In the genomic region with DNA sequence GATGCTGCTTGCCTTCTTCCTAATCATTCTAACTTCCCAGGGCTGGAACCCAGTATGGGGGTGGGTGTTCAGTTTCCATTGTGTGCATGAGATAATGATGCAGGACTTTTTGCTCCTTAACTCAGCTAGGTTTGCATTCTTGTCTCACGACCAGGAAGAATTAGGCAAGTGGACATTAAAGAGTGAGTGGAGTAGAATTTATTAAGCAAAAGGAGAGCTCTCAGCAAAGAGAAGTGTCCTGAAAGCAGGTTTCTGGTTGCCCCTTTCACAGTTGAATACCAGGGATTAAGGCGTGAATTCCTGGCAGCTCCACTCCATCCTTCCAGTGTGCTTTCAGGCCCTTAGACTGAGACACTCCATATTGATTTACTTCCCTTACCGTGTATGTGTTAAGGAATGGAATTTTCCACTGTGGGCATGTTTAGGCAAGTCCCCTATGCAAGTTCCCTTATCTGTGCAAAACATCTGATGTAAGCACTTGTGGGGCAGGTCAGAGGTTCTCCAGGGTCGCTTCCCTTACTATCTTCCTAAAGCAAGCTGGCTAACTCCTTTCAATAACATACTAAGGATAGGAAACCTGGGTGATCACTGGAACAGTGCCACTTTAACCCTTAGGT, we compare ENCODE assay signal across 25 cellular contexts.
A peak's percentile ranks its signal among the peaks of the same experiment; 100 is the strongest.
DNase-seq lines count a peak whose midpoint lies in the region; ATAC-seq and TF ChIP-seq lines count a peak whose summit lies in the region.
"Had no signal": no experiment of that assay in that cellular context is flagged by ENCODE, and none has a peak within 500 bp of the region (broad histone marks: within the 10 kb centered on the region; RNA-seq: fewer than 3 reads in every experiment).

No MANE protein-coding gene starts in this region.

- no peaks in the 10 kb centered on the region for H4K20me1 ChIP-seq in mammary epithelial cell (ENCODE audit: insufficient read depth, low read length)

- H3K27ac Mint-ChIP-seq in activated CD8-positive, alpha-beta T cell treated with anti-CD3 and anti-CD28 coated beads for 36 hours: no peak overlapping the region
- H3K27ac Mint-ChIP-seq: CD14-positive monocyte; effector memory CD8-positive, alpha-beta T cell; HFFc6; natural killer cell treated with Interleukin-12 subunit alpha and Interleukin-12 subunit beta and Interleukin-15 and Interleukin-18, amount 100 ng/mL, for 72 hours; WTC11 had no signal

- no TSS peak for BruUV-seq in mammary epithelial cell (replicated peaks; lab: Mats Ljungman, UMichigan)

- DNase-seq in SKM-1 (lab: John Stamatoyannopoulos, UW; ENCODE audit: unreplicated experiment): peak; percentile 10
- no peak for DNase-seq in SKM-1 treated with dmso at 0.1 percent for 144 hours (lab: John Stamatoyannopoulos, UW; ENCODE audit: unreplicated experiment)
- peak; percentile 53 for DNase-seq in mammary epithelial cell
- DNase-seq in islet precursor cell: peak; percentile 76
- DNase-seq in globus pallidus (ENCODE audit: low spot score): no peak
- no peak for DNase-seq in DMS114 treated with DMSO at 0.1 percent for 48 hours (lab: John Stamatoyannopoulos, UW; ENCODE audit: unreplicated experiment)
- no peak for DNase-seq in activated CD8-positive, alpha-beta T cell treated with anti-CD3 and anti-CD28 coated beads for 36 hours
- DNase-seq: activated CD4-positive, alpha-beta T cell treated with anti-CD3 and anti-CD28 coated beads, Interleukin-2, amount 50 U/mL, for 48 hours; activated naive CD4-positive, alpha-beta T cell treated with Interleukin-2 at 50 U/mL for 16 hours; activated T-cell treated with anti-CD3 and anti-CD28 coated beads, Interleukin-2, amount 50 U/mL, for 1 hour; aorta; cerebellar nuclear complex; DND-41; effector memory CD8-positive, alpha-beta T cell; HFFc6; Karpas-422; NCI-H1105 treated with DMSO at 0.1 percent for 48 hours; NCI-H2107; PC-3; SJCRH30; stimulated activated CD4-positive, alpha-beta T cell treated with anti-CD3 and anti-CD28 coated beads, Interleukin-4, amount 100 ng/mL, for 4 hours had no signal

- POLR2A ChIA-PET in activated CD8-positive, alpha-beta T cell treated with anti-CD3 and anti-CD28 coated beads for 36 hours (lab: Charles Lee): no interaction called here

- peaks cover 3% of the 10 kb centered on the region for H3K79me2 ChIP-seq in mammary epithelial cell (ENCODE audit: insufficient read depth, low read length)

- intact Hi-C loops in mammary epithelial cell (cut with micrococcal nuclease): no loop called here
- intact Hi-C loops in activated CD8-positive, alpha-beta T cell treated with anti-CD3 and anti-CD28 coated beads for 36 hours (cut with micrococcal nuclease): loop anchor here (10.0 kb wide), 1 partner anchor 632 kb away; no protein-coding TSS in a partner anchor

- no peaks in the 10 kb centered on the region for H3K36me3 Mint-ChIP-seq in activated CD8-positive, alpha-beta T cell treated with anti-CD3 and anti-CD28 coated beads for 36 hours (ENCODE audit: low read depth)
- H3K36me3 Mint-ChIP-seq: CD14-positive monocyte; natural killer cell treated with Interleukin-12 subunit alpha and Interleukin-12 subunit beta and Interleukin-15 and Interleukin-18, amount 100 ng/mL, for 72 hours had no signal

- dilution Hi-C loops in mammary epithelial cell (cut with HindIII; ENCODE audit: low sequenced_read_pairs): no loop called here

- H3K4me1 ChIP-seq in mammary epithelial cell (ENCODE audit: insufficient read depth, low read length): peaks cover 11% of the 10 kb centered on the region
- H3K4me1 ChIP-seq: SJCRH30 had no signal

- no peaks in the 10 kb centered on the region for H3K4me1 Mint-ChIP-seq in activated CD8-positive, alpha-beta T cell treated with anti-CD3 and anti-CD28 coated beads for 36 hours (ENCODE audit: low read depth)
- H3K4me1 Mint-ChIP-seq: CD14-positive monocyte had no signal

- peak overlapping the region; percentile 20 for H3K27ac ChIP-seq in mammary epithelial cell (ENCODE audit: insufficient read depth, low read depth, low read length)
- H3K27ac ChIP-seq: SJCRH30 had no signal

- peak overlapping the region; percentile 49 for H2AFZ ChIP-seq in mammary epithelial cell (ENCODE audit: low read depth, low read length)

- no peak for ATAC-seq in activated CD8-positive, alpha-beta T cell treated with anti-CD3 and anti-CD28 coated beads for 36 hours
- ATAC-seq in GM21529 (IDR thresholded peaks at IDR 0.05; ENCODE audit: unreplicated experiment): no peak
- ATAC-seq: effector memory CD8-positive, alpha-beta T cell; natural killer cell treated with Interleukin-12 subunit alpha and Interleukin-12 subunit beta and Interleukin-15 and Interleukin-18, amount 100 ng/mL, for 72 hours; PC-3; WTC11 had no signal

- no peaks in the 10 kb centered on the region for H3K9me3 ChIP-seq in mammary epithelial cell (replicated peaks; ENCODE audit: insufficient read depth, low read length)
- H3K9me3 ChIP-seq: SJCRH30 had no signal

- no peak overlapping the region for H3K4me3 Mint-ChIP-seq in activated CD8-positive, alpha-beta T cell treated with anti-CD3 and anti-CD28 coated beads for 36 hours
- H3K4me3 Mint-ChIP-seq: CD14-positive monocyte; effector memory CD8-positive, alpha-beta T cell; HFFc6; natural killer cell treated with Interleukin-12 subunit alpha and Interleukin-12 subunit beta and Interleukin-15 and Interleukin-18, amount 100 ng/mL, for 72 hours; WTC11 had no signal

- CTCF ChIA-PET in mammary epithelial cell (lab: Charles Lee; ENCODE audit: low non-redundant PET): no interaction called here
- CTCF ChIA-PET in activated CD8-positive, alpha-beta T cell treated with anti-CD3 and anti-CD28 coated beads for 36 hours (lab: Charles Lee): interaction anchor here (1.0 to 1.6 kb wide), 2 partner anchors 627 to 1237 kb away, joined by 4 read pairs; no protein-coding TSS in a partner anchor

- H3K27me3 ChIP-seq in mammary epithelial cell (ENCODE audit: insufficient read depth, low read length): no peaks in the 10 kb centered on the region
- H3K27me3 ChIP-seq: SJCRH30 had no signal

- WGBS in mammary epithelial cell (ENCODE audit: low coverage, missing lambda C conversion rate): 63% methylated on average over 4 of the region's 4 CpGs

- no peak for TF ChIP-seq CTCF in mammary epithelial cell (conservative IDR thresholded peaks at IDR 0.05 in 1 of 2, IDR thresholded peaks at IDR 0.05 in 1 of 2; ENCODE audit: extremely low read depth in 1 of 2, insufficient read depth in 1 of 2, low read depth in 1 of 2, low read length in 2 of 2)
- no peak for TF ChIP-seq CTCF in activated CD8-positive, alpha-beta T cell treated with anti-CD3 and anti-CD28 coated beads for 36 hours (IDR thresholded peaks at IDR 0.05)

- no peak overlapping the region for H3K4me3 ChIP-seq in mammary epithelial cell (replicated peaks in 1 of 3; ENCODE audit: insufficient read depth in 1 of 3, low read depth in 2 of 3, low read length in 3 of 3)
- H3K4me3 ChIP-seq: SJCRH30 had no signal

- peaks cover 2% of the 10 kb centered on the region for H3K27me3 Mint-ChIP-seq in activated CD8-positive, alpha-beta T cell treated with anti-CD3 and anti-CD28 coated beads for 36 hours
- H3K27me3 Mint-ChIP-seq: effector memory CD8-positive, alpha-beta T cell; natural killer cell treated with Interleukin-12 subunit alpha and Interleukin-12 subunit beta and Interleukin-15 and Interleukin-18, amount 100 ng/mL, for 72 hours had no signal

- H3K9me3 Mint-ChIP-seq in activated CD8-positive, alpha-beta T cell treated with anti-CD3 and anti-CD28 coated beads for 36 hours: no peaks in the 10 kb centered on the region
- H3K9me3 Mint-ChIP-seq: natural killer cell treated with Interleukin-12 subunit alpha and Interleukin-12 subunit beta and Interleukin-15 and Interleukin-18, amount 100 ng/mL, for 72 hours had no signal

- no peak overlapping the region for H3K9ac ChIP-seq in mammary epithelial cell (ENCODE audit: insufficient read depth, low read length)

- in situ Hi-C loops in mammary epithelial cell (cut with MboI; ENCODE audit: low sequenced_read_pairs in 2 of 2): loop anchor here (10.0 kb wide), 1 partner anchor 632 kb away; no protein-coding TSS in a partner anchor

- no peaks in the 10 kb centered on the region for H3K36me3 ChIP-seq in mammary epithelial cell (ENCODE audit: insufficient read depth, low read length)
- H3K36me3 ChIP-seq: SJCRH30 had no signal

- no peak overlapping the region for H3K4me2 ChIP-seq in mammary epithelial cell (ENCODE audit: insufficient read depth, low read depth, low read length)

Comparison
In these comparisons a context has a peak if more than half of its experiments do, and no peak if none do; other contexts are left out.
1. DNase-seq: peak in SKM-1 (single experiment), mammary epithelial cell (single experiment) and islet precursor cell (single experiment); none in SKM-1 treated with dmso at 0.1 percent for 144 hours (single experiment), globus pallidus (single experiment), DMS114 treated with DMSO at 0.1 percent for 48 hours (single experiment) and activated CD8-positive, alpha-beta T cell treated with anti-CD3 and anti-CD28 coated beads for 36 hours (single experiment).